ENCODE assay signal across 31 cellular contexts in the genomic region with DNA sequence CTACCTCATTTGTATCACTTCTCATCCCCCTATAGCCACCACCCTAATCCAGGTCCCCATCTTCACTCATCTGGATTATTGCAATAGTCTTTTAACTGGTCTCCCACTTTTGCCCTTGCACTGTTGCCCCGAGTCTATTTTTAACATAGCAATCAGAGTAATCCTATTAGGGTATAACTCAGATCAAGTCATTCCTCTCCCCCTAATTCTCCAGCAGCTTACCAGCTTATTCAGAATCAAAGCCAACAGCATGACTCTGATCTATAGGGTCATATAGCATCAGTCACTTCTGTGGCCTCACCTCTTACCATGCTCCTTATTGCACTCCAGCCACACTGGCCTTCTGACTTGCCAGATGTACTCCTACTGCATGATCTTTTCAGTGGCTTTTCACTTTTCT.
"Had no signal": no experiment of that assay in that cellular context is flagged by ENCODE, and none has a peak within 500 bp of the region (broad histone marks: within the 10 kb centered on the region; RNA-seq: fewer than 3 reads in every experiment).

No MANE protein-coding gene starts in this region.

- H3K36me3 ChIP-seq: brain microvascular endothelial cell, esophagus squamous epithelium, gastroesophageal sphincter, heart right ventricle had no signal

- ATAC-seq: activated T-cell treated with anti-CD3 and anti-CD28 coated beads, Interleukin-2, amount 50 U/mL, for 72 hours; gastroesophageal sphincter; heart right ventricle; WTC11 had no signal

- H3K27me3 ChIP-seq: brain microvascular endothelial cell, dorsolateral prefrontal cortex, esophagus squamous epithelium, gastroesophageal sphincter, heart right ventricle had no signal

- H3K36me3 Mint-ChIP-seq: activated naive CD8-positive, alpha-beta T cell; WTC11 had no signal

- H3K27ac Mint-ChIP-seq: activated CD4-positive, alpha-beta memory T cell treated with anti-CD3 and anti-CD28 coated beads, Interleukin-2, amount 10 ng/mL, durations not matched to agents 7 days and 5 days; activated CD4-positive, alpha-beta T cell treated with anti-CD3 and anti-CD28 coated beads, Interleukin-2, amount 10 ng/mL, durations not matched to agents 7 days and 5 days; activated naive CD8-positive, alpha-beta T cell; activated T-cell treated with anti-CD3 and anti-CD28 coated beads, Interleukin-2, amount 50 U/mL, for 24 hours; activated T-cell treated with anti-CD3 and anti-CD28 coated beads, Interleukin-2, amount 50 U/mL, for 72 hours; dendritic cell treated with granulocyte-macrophage colony-stimulating factor and Interleukin-4, amounts not matched to agents 40 ng/mL and 50 ng/mL, for 4 days; WTC11 had no signal

- DNase-seq: activated CD4-positive, alpha-beta memory T cell treated with anti-CD3 and anti-CD28 coated beads, Interleukin-2, amount 10 ng/mL, durations not matched to agents 7 days and 5 days; activated CD4-positive, alpha-beta T cell treated with anti-CD3 and anti-CD28 coated beads for 1 hour; activated CD4-positive, alpha-beta T cell treated with anti-CD3 and anti-CD28 coated beads for 4 hours; activated CD4-positive, alpha-beta T cell treated with anti-CD3 and anti-CD28 coated beads, Interleukin-2, amount 10 ng/mL, durations not matched to agents 7 days and 5 days; activated CD4-positive, alpha-beta T cell treated with anti-CD3 and anti-CD28 coated beads, Interleukin-2, amount 50 U/mL, for 4 hours; activated CD8-positive, alpha-beta memory T cell treated with anti-CD3 and anti-CD28 coated beads, Interleukin-2, amount 50 U/mL, for 48 hours; activated gamma-delta T cell; activated naive CD4-positive, alpha-beta T cell; activated naive CD4-positive, alpha-beta T cell treated with anti-CD3 and anti-CD28 coated beads, Interleukin-2, amount 50 U/mL, for 16 hours; activated T-cell treated with anti-CD3 and anti-CD28 coated beads for 4 hours; activated T-cell treated with anti-CD3 and anti-CD28 coated beads, Interleukin-2, amount 50 U/mL, for 24 hours; activated T-cell treated with anti-CD3 and anti-CD28 coated beads, Interleukin-2, amount 50 U/mL, for 72 hours; amniotic stem cell; anterior cingulate cortex; brain microvascular endothelial cell; dorsolateral prefrontal cortex; effector CD4-positive, alpha-beta T cell; esophagus squamous epithelium; foreskin melanocyte; heart right ventricle; T-helper 2 cell had no signal

- H3K9me3 ChIP-seq: esophagus squamous epithelium, gastroesophageal sphincter had no signal

- H3K27me3 Mint-ChIP-seq: activated CD4-positive, alpha-beta memory T cell treated with anti-CD3 and anti-CD28 coated beads, Interleukin-2, amount 10 ng/mL, durations not matched to agents 7 days and 5 days; activated CD4-positive, alpha-beta T cell treated with anti-CD3 and anti-CD28 coated beads, Interleukin-2, amount 10 ng/mL, durations not matched to agents 7 days and 5 days; activated naive CD8-positive, alpha-beta T cell; activated T-cell treated with anti-CD3 and anti-CD28 coated beads, Interleukin-2, amount 50 U/mL, for 24 hours; central memory CD8-positive, alpha-beta T cell; dendritic cell treated with granulocyte-macrophage colony-stimulating factor and Interleukin-4, amounts not matched to agents 40 ng/mL and 50 ng/mL, for 4 days had no signal

- H3K9me3 Mint-ChIP-seq: activated CD4-positive, alpha-beta memory T cell treated with anti-CD3 and anti-CD28 coated beads, Interleukin-2, amount 10 ng/mL, durations not matched to agents 7 days and 5 days; activated CD4-positive, alpha-beta T cell treated with anti-CD3 and anti-CD28 coated beads, Interleukin-2, amount 10 ng/mL, durations not matched to agents 7 days and 5 days; activated T-cell treated with anti-CD3 and anti-CD28 coated beads, Interleukin-2, amount 50 U/mL, for 24 hours; activated T-cell treated with anti-CD3 and anti-CD28 coated beads, Interleukin-2, amount 50 U/mL, for 72 hours; dendritic cell treated with granulocyte-macrophage colony-stimulating factor and Interleukin-4, amounts not matched to agents 40 ng/mL and 50 ng/mL, for 4 days had no signal

- H3K4me3 ChIP-seq: coronary artery, dorsolateral prefrontal cortex, esophagus squamous epithelium, gastroesophageal sphincter, heart right ventricle had no signal

- H3K4me3 Mint-ChIP-seq: activated CD4-positive, alpha-beta memory T cell treated with anti-CD3 and anti-CD28 coated beads, Interleukin-2, amount 10 ng/mL, durations not matched to agents 7 days and 5 days; activated CD4-positive, alpha-beta T cell treated with anti-CD3 and anti-CD28 coated beads, Interleukin-2, amount 10 ng/mL, durations not matched to agents 7 days and 5 days; activated naive CD8-positive, alpha-beta T cell; activated T-cell treated with anti-CD3 and anti-CD28 coated beads, Interleukin-2, amount 50 U/mL, for 24 hours; activated T-cell treated with anti-CD3 and anti-CD28 coated beads, Interleukin-2, amount 50 U/mL, for 72 hours; central memory CD8-positive, alpha-beta T cell; dendritic cell treated with granulocyte-macrophage colony-stimulating factor and Interleukin-4, amounts not matched to agents 40 ng/mL and 50 ng/mL, for 4 days; WTC11 had no signal

- FAIRE-seq: astrocyte, bronchial epithelial cell, endothelial cell of umbilical vein had no signal

- H3K27ac ChIP-seq: brain microvascular endothelial cell, coronary artery, dorsolateral prefrontal cortex, epithelial cell of prostate, esophagus squamous epithelium, gastroesophageal sphincter, heart right ventricle had no signal

- H3K4me1 Mint-ChIP-seq: activated CD4-positive, alpha-beta memory T cell treated with anti-CD3 and anti-CD28 coated beads, Interleukin-2, amount 10 ng/mL, durations not matched to agents 7 days and 5 days; activated CD4-positive, alpha-beta T cell treated with anti-CD3 and anti-CD28 coated beads, Interleukin-2, amount 10 ng/mL, durations not matched to agents 7 days and 5 days; central memory CD8-positive, alpha-beta T cell; WTC11 had no signal
